ENCODE assay signal across 9 cellular contexts in genomic region chr2:75450068-75450467, GRCh38.
"Had no signal": no experiment of that assay in that cellular context is flagged by ENCODE, and none has a peak within 500 bp of the region (broad histone marks: within the 10 kb centered on the region; RNA-seq: fewer than 3 reads in every experiment).

No MANE protein-coding gene starts in this region.

- H3K4me3 Mint-ChIP-seq: HFFc6 had no signal

- H3K27ac Mint-ChIP-seq: HFFc6 had no signal

- H3K27ac ChIP-seq: HL-60 had no signal

- DNase-seq: GOT3, H7, HFFc6, IMR-90, KG1 had no signal

- ATAC-seq: HCT116, K562 had no signal

- FAIRE-seq: K562 had no signal

- H3K4me3 ChIP-seq: HAP-1, K562 had no signal

- H3K36me3 ChIP-seq: HAP-1 had no signal
